Comparison of ENCODE assay signal across 11 cellular contexts in the genomic region with DNA sequence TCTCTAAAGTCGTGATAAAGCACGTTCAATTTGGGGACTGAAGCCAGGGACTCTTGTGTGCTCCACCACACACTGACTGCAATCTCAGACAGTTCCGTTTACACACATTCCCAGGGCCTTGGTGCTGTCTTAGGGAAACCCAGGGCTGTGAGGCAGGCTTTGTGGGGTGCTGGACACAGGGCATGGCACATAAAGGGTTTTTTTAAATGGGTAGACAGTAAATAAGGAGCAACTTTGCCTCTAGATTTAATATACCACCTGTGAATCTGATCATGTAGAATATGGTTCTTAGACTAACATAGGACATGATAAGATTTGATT. TPM values are rescaled to one million over a fixed set of nuclear protein-coding genes. Genes with fewer than 3 reads are reported as not detected.
DNase-seq lines count a peak whose midpoint lies in the region; ATAC-seq and TF ChIP-seq lines count a peak whose summit lies in the region.
"Had no signal": no experiment of that assay in that cellular context is flagged by ENCODE, and none has a peak within 500 bp of the region (broad histone marks: within the 10 kb centered on the region; RNA-seq: fewer than 3 reads in every experiment).

No MANE protein-coding gene starts in this region.

- CTCF ChIA-PET in CD8-positive, alpha-beta T cell (lab: Charles Lee): no interaction called here

- peaks cover 29% of the 10 kb centered on the region for H3K4me1 ChIP-seq in ACC112 (ENCODE audit: control insufficient read depth, insufficient read depth, low read length, unreplicated experiment)
- peaks cover 29% of the 10 kb centered on the region for H3K4me1 ChIP-seq in CD8-positive, alpha-beta T cell (ENCODE audit: insufficient read depth, low read length)
- peaks cover 17 to 41% of the 10 kb centered on the region in 2 donors for H3K4me1 ChIP-seq in muscle layer of duodenum (ENCODE audit: control insufficient read depth in 1 of 2, insufficient read depth in 2 of 2, low read length in 2 of 2)
- H3K4me1 ChIP-seq in tibial nerve: peaks cover 0 to 55% (median 17%) of the 10 kb centered on the region in 4 donors

- intact Hi-C loops in CD8-positive, alpha-beta T cell (cut with DNase I, micrococcal nuclease): loop anchor here in 1 of 2 experiments (2.0 to 5.0 kb wide), 8 partner anchors 49 to 1841 kb away; a partner anchor contains a TSS
- intact Hi-C loops in activated T-helper 1 cell treated with anti-CD3 and anti-CD28 coated beads, Interleukin-12 subunit alpha, Interleukin-12 subunit beta, Interleukin-2, Interleukin-4 antibody, amounts not matched to agents 30 ng/mL and 10 ng/mL and 1 ng/mL, durations not matched to agents 14 hours and 24 hours and 36 hours (cut with micrococcal nuclease): loop anchor here (5.0 kb wide), 3 partner anchors 114 to 1151 kb away; a partner anchor contains a TSS

- no peak for TF ChIP-seq CTCF in CD8-positive, alpha-beta T cell (IDR thresholded peaks at IDR 0.05)
- TF ChIP-seq CTCF in tibial nerve (IDR thresholded peaks at IDR 0.05): no peak

- no peak for DNase-seq in CD8-positive, alpha-beta T cell
- DNase-seq in activated T-helper 1 cell treated with anti-CD3 and anti-CD28 coated beads, Interleukin-12 subunit alpha, Interleukin-12 subunit beta, Interleukin-2, Interleukin-4 antibody, amounts not matched to agents 30 ng/mL and 10 ng/mL and 1 ng/mL, durations not matched to agents 14 hours and 24 hours and 36 hours (ENCODE audit: low spot score): no peak
- DNase-seq in hypothalamus (lab: John Stamatoyannopoulos, UW) (no peak), tibial nerve (ENCODE audit: low spot score in 2 of 2) (no peak)
- DNase-seq: cortex of kidney; NCI-H526 treated with DMSO at 0.1 percent for 48 hours; stimulated activated naive CD4-positive, alpha-beta T cell treated with Interleukin-2 at 50 U/mL for 16 hours had no signal

- no peak for TF ChIP-seq EP300 in tibial nerve (IDR thresholded peaks at IDR 0.05)

- no peak for ATAC-seq in CD8-positive, alpha-beta T cell
- ATAC-seq in GM21737 (IDR thresholded peaks at IDR 0.05; ENCODE audit: unreplicated experiment): no peak
- no peak for ATAC-seq in HG02852 (IDR thresholded peaks at IDR 0.05; ENCODE audit: unreplicated experiment)

- peak overlapping the region; percentile 95 for H3K27ac Mint-ChIP-seq in CD8-positive, alpha-beta T cell
- no peak overlapping the region for H3K27ac Mint-ChIP-seq in activated T-helper 1 cell treated with anti-CD3 and anti-CD28 coated beads, Interleukin-12 subunit alpha, Interleukin-12 subunit beta, Interleukin-2, Interleukin-4 antibody, amounts not matched to agents 30 ng/mL and 10 ng/mL and 1 ng/mL, durations not matched to agents 14 hours and 24 hours and 36 hours

- H3K36me3 Mint-ChIP-seq in CD8-positive, alpha-beta T cell: peaks cover 4% of the 10 kb centered on the region
- H3K36me3 Mint-ChIP-seq in activated T-helper 1 cell treated with anti-CD3 and anti-CD28 coated beads, Interleukin-12 subunit alpha, Interleukin-12 subunit beta, Interleukin-2, Interleukin-4 antibody, amounts not matched to agents 30 ng/mL and 10 ng/mL and 1 ng/mL, durations not matched to agents 14 hours and 24 hours and 36 hours (ENCODE audit: low read depth): no peaks in the 10 kb centered on the region

- POLR2A ChIA-PET in CD8-positive, alpha-beta T cell (lab: Charles Lee): no interaction called here

- peak overlapping the region; percentile 21; the same call in 1 of the 2 replicates for H3K4me3 ChIP-seq in ACC112 (ENCODE audit: low read depth, low read length)
- no peak overlapping the region for H3K4me3 ChIP-seq in CD8-positive, alpha-beta T cell (ENCODE audit: low read depth, low read length)
- peak overlapping the region in 1 of 2 donors; percentile 41 for H3K4me3 ChIP-seq in muscle layer of duodenum (ENCODE audit: low read depth in 1 of 2, low read length in 2 of 2)
- H3K4me3 ChIP-seq in tibial nerve: no peak overlapping the region

- no peaks in the 10 kb centered on the region for H3K27me3 ChIP-seq in ACC112 (ENCODE audit: insufficient read depth, low read length)
- H3K27me3 ChIP-seq in CD8-positive, alpha-beta T cell (ENCODE audit: insufficient read depth, low read length): no peaks in the 10 kb centered on the region
- no peaks in the 10 kb centered on the region for H3K27me3 ChIP-seq in muscle layer of duodenum (ENCODE audit: low read depth, low read length)
- no peaks in the 10 kb centered on the region for H3K27me3 ChIP-seq in tibial nerve

- peak overlapping the region; percentile 88 for H3K4me3 Mint-ChIP-seq in CD8-positive, alpha-beta T cell
- H3K4me3 Mint-ChIP-seq in activated T-helper 1 cell treated with anti-CD3 and anti-CD28 coated beads, Interleukin-12 subunit alpha, Interleukin-12 subunit beta, Interleukin-2, Interleukin-4 antibody, amounts not matched to agents 30 ng/mL and 10 ng/mL and 1 ng/mL, durations not matched to agents 14 hours and 24 hours and 36 hours: peak overlapping the region; percentile 91

- no peaks in the 10 kb centered on the region for H3K27me3 Mint-ChIP-seq in CD8-positive, alpha-beta T cell (ENCODE audit: low read depth)
- no peaks in the 10 kb centered on the region for H3K27me3 Mint-ChIP-seq in activated T-helper 1 cell treated with anti-CD3 and anti-CD28 coated beads, Interleukin-12 subunit alpha, Interleukin-12 subunit beta, Interleukin-2, Interleukin-4 antibody, amounts not matched to agents 30 ng/mL and 10 ng/mL and 1 ng/mL, durations not matched to agents 14 hours and 24 hours and 36 hours (ENCODE audit: insufficient read depth)

- 69 to 86% methylated on average over 3 of the region's 3 CpGs for WGBS in tibial nerve, 2 donors

- H3K27ac ChIP-seq in ACC112 (ENCODE audit: low read depth, low read length) (no peak overlapping the region), muscle layer of duodenum (ENCODE audit: low read length) (peak overlapping the region; percentile 62), tibial nerve (peak overlapping the region in 2 of 4 donors; percentile 85 to 93)
- no peak overlapping the region for H3K27ac ChIP-seq in CD8-positive, alpha-beta T cell (ENCODE audit: low read depth, low read length)

- no peak for TF ChIP-seq POLR2A in tibial nerve (IDR thresholded peaks at IDR 0.05)

- H3K36me3 ChIP-seq in ACC112 (ENCODE audit: insufficient read depth, low read length): peaks cover 9% of the 10 kb centered on the region
- no peaks in the 10 kb centered on the region for H3K36me3 ChIP-seq in CD8-positive, alpha-beta T cell (ENCODE audit: insufficient read depth, low read length)
- H3K36me3 ChIP-seq in muscle layer of duodenum (ENCODE audit: control insufficient read depth in 1 of 2, insufficient read depth in 2 of 2, low read length in 2 of 2): no peaks in the 10 kb centered on the region
- peaks cover 0 to 3% (median 0%) of the 10 kb centered on the region in 3 donors for H3K36me3 ChIP-seq in tibial nerve

- peaks cover 62% of the 10 kb centered on the region for H3K79me2 ChIP-seq in ACC112 (ENCODE audit: control insufficient read depth, insufficient read depth, low read length, unreplicated experiment)

- no peaks in the 10 kb centered on the region for H3K9me3 Mint-ChIP-seq in CD8-positive, alpha-beta T cell
- no peaks in the 10 kb centered on the region for H3K9me3 Mint-ChIP-seq in activated T-helper 1 cell treated with anti-CD3 and anti-CD28 coated beads, Interleukin-12 subunit alpha, Interleukin-12 subunit beta, Interleukin-2, Interleukin-4 antibody, amounts not matched to agents 30 ng/mL and 10 ng/mL and 1 ng/mL, durations not matched to agents 14 hours and 24 hours and 36 hours

- H2AFZ ChIP-seq in ACC112 (ENCODE audit: low read length, unreplicated experiment): no peak overlapping the region

- peaks cover 66% of the 10 kb centered on the region for H3K4me1 Mint-ChIP-seq in CD8-positive, alpha-beta T cell (ENCODE audit: low read depth)
- peaks cover 20% of the 10 kb centered on the region for H3K4me1 Mint-ChIP-seq in activated T-helper 1 cell treated with anti-CD3 and anti-CD28 coated beads, Interleukin-12 subunit alpha, Interleukin-12 subunit beta, Interleukin-2, Interleukin-4 antibody, amounts not matched to agents 30 ng/mL and 10 ng/mL and 1 ng/mL, durations not matched to agents 14 hours and 24 hours and 36 hours (ENCODE audit: low read depth)

- no peaks in the 10 kb centered on the region for H3K9me3 ChIP-seq in CD8-positive, alpha-beta T cell (ENCODE audit: low read length)
- H3K9me3 ChIP-seq in muscle layer of duodenum (ENCODE audit: control insufficient read depth in 1 of 2, low read length in 2 of 2) (no peaks in the 10 kb centered on the region), tibial nerve (no peaks in the 10 kb centered on the region)

RNA-seq across cellular contexts. Expression of a gene that starts 2.3 kb away (rescaled TPM):
- total RNA-seq in CD8-positive, alpha-beta T cell: 10 to 100 TPM; 62.4 to 70.1 TPM
- total RNA-seq in activated T-helper 1 cell treated with anti-CD3 and anti-CD28 coated beads, Interleukin-12 subunit alpha, Interleukin-12 subunit beta, Interleukin-2, Interleukin-4 antibody, amounts not matched to agents 30 ng/mL and 10 ng/mL and 1 ng/mL, durations not matched to agents 14 hours and 24 hours and 36 hours: 42.5 and 43.5 TPM in 2 replicates
- total RNA-seq in tibial nerve: 100 to 1,000 TPM in 1 of 4 donors, 10 to 100 TPM in 3; 62.2 to 114 (median 67.0) TPM

RNA-seq across cellular contexts. Expression of a gene that starts 50.1 kb away (rescaled TPM):
- total RNA-seq in CD8-positive, alpha-beta T cell: 10 to 100 TPM; 35.2 to 39.2 TPM
- total RNA-seq in activated T-helper 1 cell treated with anti-CD3 and anti-CD28 coated beads, Interleukin-12 subunit alpha, Interleukin-12 subunit beta, Interleukin-2, Interleukin-4 antibody, amounts not matched to agents 30 ng/mL and 10 ng/mL and 1 ng/mL, durations not matched to agents 14 hours and 24 hours and 36 hours: 36.8 and 38.5 TPM in 2 replicates
- 100 to 1,000 TPM in 1 of 4 donors, 10 to 100 TPM in 3; 71.6 to 119 (median 78.6) TPM for total RNA-seq in tibial nerve
